ENCODE assay signal across 29 cellular contexts in genomic region chr12:92803921-92804320, GRCh38.
"Had no signal": no experiment of that assay in that cellular context is flagged by ENCODE, and none has a peak within 500 bp of the region (broad histone marks: within the 10 kb centered on the region; RNA-seq: fewer than 3 reads in every experiment).

No MANE protein-coding gene starts in this region.

- H3K9me3 ChIP-seq: neutrophil, pancreas, prostate gland, right lobe of liver, sigmoid colon, testis, transverse colon, upper lobe of right lung, uterus had no signal

- DNase-seq: naive thymus-derived CD4-positive, alpha-beta T cell; natural killer cell; nucleus accumbens; pancreas; retina; right cardiac atrium; right lobe of liver; sigmoid colon; spleen; stimulated activated CD4-positive, alpha-beta T cell treated with anti-CD3 and anti-CD28 coated beads, Interleukin-12 subunit alpha, Interleukin-12 subunit beta, amount 100 ng/mL, for 4 hours; stimulated activated CD4-positive, alpha-beta T cell treated with anti-CD3 and anti-CD28 coated beads, Interleukin-1b, Interleukin-23, amount 100 ng/mL, for 48 hours; stimulated activated CD4-positive, alpha-beta T cell treated with anti-CD3 and anti-CD28 coated beads, Interleukin-4, amount 100 ng/mL, for 1 hour; stimulated activated CD4-positive, alpha-beta T cell treated with anti-CD3 and anti-CD28 coated beads, Interleukin-4, amount 100 ng/mL, for 4 hours; stimulated activated CD8-positive, alpha-beta memory T cell treated with anti-CD3 and anti-CD28 coated beads, Interleukin-4, amount 100 ng/mL, for 48 hours; stimulated activated naive CD4-positive, alpha-beta T cell; stimulated activated naive CD8-positive, alpha-beta T cell treated with anti-CD3 and anti-CD28 coated beads, Interleukin-15, amount 100 ng/mL, for 72 hours; stimulated activated naive CD8-positive, alpha-beta T cell treated with anti-CD3 and anti-CD28 coated beads, Interleukin-15, Interleukin-2, amounts not matched to agents 100 U/mL and 50 U/mL, for 24 hours; substantia nigra; testis; tibial artery; transverse colon; upper lobe of right lung; uterus had no signal

- ATAC-seq: naive thymus-derived CD4-positive, alpha-beta T cell; natural killer cell; pancreas; right lobe of liver; stimulated activated memory B cell treated with anti-CD40 and anti-IgM and Interleukin-4, amounts not matched to agents 10 μg/mL and 1 μg/mL and 100 μg/mL, for 72 hours; stimulated activated naive CD8-positive, alpha-beta T cell treated with anti-CD3 and anti-CD28 coated beads, Interleukin-15, amount 100 ng/mL, for 72 hours; stimulated activated naive CD8-positive, alpha-beta T cell treated with anti-CD3 and anti-CD28 coated beads, Interleukin-15, Interleukin-2, amounts not matched to agents 100 U/mL and 50 U/mL, for 24 hours; upper lobe of right lung had no signal

- H3K4me3 ChIP-seq: pancreas, prostate gland, right lobe of liver, sigmoid colon, skin epidermis, smooth muscle cell, spleen, suprapubic skin, testis, tibial artery, transverse colon, upper lobe of right lung, uterus had no signal

- H3K27ac ChIP-seq: neutrophil, pancreas, prostate gland, right lobe of liver, sigmoid colon, skin epidermis, spleen, suprapubic skin, testis, tibial artery, transverse colon, upper lobe of right lung, uterus had no signal

- H3K36me3 ChIP-seq: prostate gland, uterus had no signal

- H3K4me1 ChIP-seq: pancreas, prostate gland, right lobe of liver, sigmoid colon, spleen, suprapubic skin, testis, tibial artery, transverse colon, upper lobe of right lung, uterus had no signal

- H3K27me3 ChIP-seq: neutrophil, pancreas, right lobe of liver, sigmoid colon, spleen, suprapubic skin, testis, tibial artery, transverse colon, upper lobe of right lung, uterus had no signal

- H3K4me2 ChIP-seq: smooth muscle cell had no signal
